16 cellular contexts compared by ENCODE assay signal in genomic region chr17:5042152-5043022, GRCh38. TPM values are rescaled to one million over a fixed set of nuclear protein-coding genes. Genes with fewer than 3 reads are reported as not detected.
A peak's percentile ranks its signal among the peaks of the same experiment; 100 is the strongest.
DNase-seq lines count a peak whose midpoint lies in the region; ATAC-seq and TF ChIP-seq lines count a peak whose summit lies in the region.
"Had no signal": no experiment of that assay in that cellular context is flagged by ENCODE, and none has a peak within 500 bp of the region (broad histone marks: within the 10 kb centered on the region; RNA-seq: fewer than 3 reads in every experiment).

No MANE protein-coding gene starts in this region.

- CTCF ChIA-PET in CD4-positive, alpha-beta T cell (lab: Charles Lee) = no interaction called here

- peaks cover 54% of the 10 kb centered on the region for H3K4me1 Mint-ChIP-seq in CD4-positive, alpha-beta T cell (ENCODE audit: low read depth)
- H3K4me1 Mint-ChIP-seq in activated T-helper 1 cell treated with anti-CD3 and anti-CD28 coated beads, Interleukin-12 subunit alpha, Interleukin-12 subunit beta, Interleukin-2, Interleukin-4 antibody, amounts not matched to agents 30 ng/mL and 10 ng/mL and 1 ng/mL, durations not matched to agents 14 hours and 24 hours and 36 hours (ENCODE audit: low read depth) = peaks cover 38% of the 10 kb centered on the region

- peak in 6 of 10 experiments; percentile 17 to 49 (median 32) for DNase-seq in CD4-positive, alpha-beta T cell
- DNase-seq in OCI-M1 (lab: John Stamatoyannopoulos, UW) = peak; percentile 73
- peak; percentile 28 for DNase-seq in activated T-helper 1 cell treated with anti-CD3 and anti-CD28 coated beads, Interleukin-12 subunit alpha, Interleukin-12 subunit beta, Interleukin-2, Interleukin-4 antibody, amounts not matched to agents 30 ng/mL and 10 ng/mL and 1 ng/mL, durations not matched to agents 14 hours and 24 hours and 36 hours (ENCODE audit: low spot score)
- DNase-seq in left colon = no peak
- no peak for DNase-seq in MG63
- no peak for DNase-seq in HK-2 (ENCODE audit: unreplicated experiment)
- no peak for DNase-seq in prostate gland (ENCODE audit: low spot score)
- DNase-seq: brain microvascular endothelial cell, DMS79 treated with DMSO at 0.1 percent for 48 hours, erythroblast, GOT3, lower lobe of right lung, NCI-H1436 treated with DMSO at 0.1 percent for 48 hours, nucleus accumbens, SW 1271 had no signal

- H3K27me3 ChIP-seq in CD4-positive, alpha-beta T cell (ENCODE audit: control insufficient read depth, insufficient read depth, low read length) = no peaks in the 10 kb centered on the region
- H3K27me3 ChIP-seq in MG63 = no peaks in the 10 kb centered on the region
- no peaks in the 10 kb centered on the region for H3K27me3 ChIP-seq in prostate gland (replicated peaks; ENCODE audit: insufficient read depth)
- H3K27me3 ChIP-seq: brain microvascular endothelial cell had no signal

- WGBS in prostate gland = 83% methylated on average over 15 of the region's 15 CpGs

- no peaks in the 10 kb centered on the region for H3K4me1 ChIP-seq in prostate gland (replicated peaks)
- H3K4me1 ChIP-seq: lower lobe of right lung had no signal

- no peaks in the 10 kb centered on the region for H3K9me3 Mint-ChIP-seq in CD4-positive, alpha-beta T cell
- no peaks in the 10 kb centered on the region for H3K9me3 Mint-ChIP-seq in activated T-helper 1 cell treated with anti-CD3 and anti-CD28 coated beads, Interleukin-12 subunit alpha, Interleukin-12 subunit beta, Interleukin-2, Interleukin-4 antibody, amounts not matched to agents 30 ng/mL and 10 ng/mL and 1 ng/mL, durations not matched to agents 14 hours and 24 hours and 36 hours

- POLR2A ChIA-PET in CD4-positive, alpha-beta T cell (lab: Charles Lee) = interaction anchor here (0.7 to 1.5 kb wide), 10 partner anchors 10 to 102 kb away, joined by 3 to 6 read pairs (median 4); partner anchors contain the start of genes INCA1, KIF1C, PFN1 and RNF167

- H3K4me3 Mint-ChIP-seq in CD4-positive, alpha-beta T cell = peak overlapping the region; percentile 84
- peak overlapping the region; percentile 83 for H3K4me3 Mint-ChIP-seq in activated T-helper 1 cell treated with anti-CD3 and anti-CD28 coated beads, Interleukin-12 subunit alpha, Interleukin-12 subunit beta, Interleukin-2, Interleukin-4 antibody, amounts not matched to agents 30 ng/mL and 10 ng/mL and 1 ng/mL, durations not matched to agents 14 hours and 24 hours and 36 hours

- TF ChIP-seq CTCF in CD4-positive, alpha-beta T cell (IDR thresholded peaks at IDR 0.05) = no peak
- TF ChIP-seq CTCF in prostate gland (IDR thresholded peaks at IDR 0.05) = no peak

- no peak for TF ChIP-seq POLR2A in prostate gland (IDR thresholded peaks at IDR 0.05)

- H3K27ac Mint-ChIP-seq in CD4-positive, alpha-beta T cell = peak overlapping the region; percentile 89
- peak overlapping the region; percentile 92 for H3K27ac Mint-ChIP-seq in activated T-helper 1 cell treated with anti-CD3 and anti-CD28 coated beads, Interleukin-12 subunit alpha, Interleukin-12 subunit beta, Interleukin-2, Interleukin-4 antibody, amounts not matched to agents 30 ng/mL and 10 ng/mL and 1 ng/mL, durations not matched to agents 14 hours and 24 hours and 36 hours

- H3K27me3 Mint-ChIP-seq in CD4-positive, alpha-beta T cell = no peaks in the 10 kb centered on the region
- no peaks in the 10 kb centered on the region for H3K27me3 Mint-ChIP-seq in activated T-helper 1 cell treated with anti-CD3 and anti-CD28 coated beads, Interleukin-12 subunit alpha, Interleukin-12 subunit beta, Interleukin-2, Interleukin-4 antibody, amounts not matched to agents 30 ng/mL and 10 ng/mL and 1 ng/mL, durations not matched to agents 14 hours and 24 hours and 36 hours (ENCODE audit: insufficient read depth)

- no peaks in the 10 kb centered on the region for H3K36me3 ChIP-seq in MG63
- H3K36me3 ChIP-seq in prostate gland = no peaks in the 10 kb centered on the region
- H3K36me3 ChIP-seq: brain microvascular endothelial cell, lower lobe of right lung had no signal

- ATAC-seq in CD4-positive, alpha-beta T cell (ENCODE audit: poor library complexity) = peak; percentile 74
- ATAC-seq in left colon = peak; percentile 82
- no peak for ATAC-seq in HG02798 (IDR thresholded peaks at IDR 0.05; ENCODE audit: poor library complexity, unreplicated experiment)
- ATAC-seq: lower lobe of right lung had no signal

- no peaks in the 10 kb centered on the region for H3K9me3 ChIP-seq in CD4-positive, alpha-beta T cell (ENCODE audit: control insufficient read depth, low read length)
- H3K9me3 ChIP-seq in MG63 (no peaks in the 10 kb centered on the region), prostate gland (no peaks in the 10 kb centered on the region)
- H3K9me3 ChIP-seq: lower lobe of right lung had no signal

- H3K4me3 ChIP-seq in MG63 = no peak overlapping the region
- no peak overlapping the region for H3K4me3 ChIP-seq in prostate gland
- H3K4me3 ChIP-seq: lower lobe of right lung had no signal

- intact Hi-C loops in CD4-positive, alpha-beta T cell (cut with DNase I, micrococcal nuclease) = no loop called here
- intact Hi-C loops in activated T-helper 1 cell treated with anti-CD3 and anti-CD28 coated beads, Interleukin-12 subunit alpha, Interleukin-12 subunit beta, Interleukin-2, Interleukin-4 antibody, amounts not matched to agents 30 ng/mL and 10 ng/mL and 1 ng/mL, durations not matched to agents 14 hours and 24 hours and 36 hours (cut with micrococcal nuclease) = loop anchor here (1.0 kb wide), 1 partner anchor 11 kb away; no protein-coding TSS in a partner anchor
- intact Hi-C loops in left colon (cut with DNase I, micrococcal nuclease) = no loop called here
- intact Hi-C loops in prostate gland (cut with DNase I) = no loop called here

- peaks cover 4% of the 10 kb centered on the region for H3K36me3 Mint-ChIP-seq in CD4-positive, alpha-beta T cell (ENCODE audit: low read depth)
- peaks cover 20% of the 10 kb centered on the region for H3K36me3 Mint-ChIP-seq in activated T-helper 1 cell treated with anti-CD3 and anti-CD28 coated beads, Interleukin-12 subunit alpha, Interleukin-12 subunit beta, Interleukin-2, Interleukin-4 antibody, amounts not matched to agents 30 ng/mL and 10 ng/mL and 1 ng/mL, durations not matched to agents 14 hours and 24 hours and 36 hours (ENCODE audit: low read depth)

- H3K27ac ChIP-seq in CD4-positive, alpha-beta T cell (ENCODE audit: low read depth, low read length) = peak overlapping the region; percentile 18
- H3K27ac ChIP-seq in prostate gland = no peak overlapping the region
- H3K27ac ChIP-seq: brain microvascular endothelial cell, lower lobe of right lung had no signal

RNA-seq across cellular contexts. Expression of gene SLC52A1, which starts 7.2 kb away (rescaled TPM):
- under 1 TPM in 1 of 2 experiments, not detected in 1; 0.17 TPM for total RNA-seq in CD4-positive, alpha-beta T cell
- 0.20 and 0.23 TPM in 2 replicates for total RNA-seq in activated T-helper 1 cell treated with anti-CD3 and anti-CD28 coated beads, Interleukin-12 subunit alpha, Interleukin-12 subunit beta, Interleukin-2, Interleukin-4 antibody, amounts not matched to agents 30 ng/mL and 10 ng/mL and 1 ng/mL, durations not matched to agents 14 hours and 24 hours and 36 hours
- total RNA-seq in left colon (1 to 10 TPM; 2.4 to 2.5 TPM), prostate gland (1 to 10 TPM; 1.6 to 1.7 TPM)
- not detected in 2 replicates for total RNA-seq in MG63 (2014; rRNA removed; shearing (Covaris generic); ENCODE audit: low replicate concordance)

RNA-seq across cellular contexts. Expression of gene ZFP3, which starts 35.9 kb away (rescaled TPM):
- total RNA-seq in CD4-positive, alpha-beta T cell = 1 to 10 TPM; 2.4 TPM
- 1.9 and 2.0 TPM in 2 replicates for total RNA-seq in activated T-helper 1 cell treated with anti-CD3 and anti-CD28 coated beads, Interleukin-12 subunit alpha, Interleukin-12 subunit beta, Interleukin-2, Interleukin-4 antibody, amounts not matched to agents 30 ng/mL and 10 ng/mL and 1 ng/mL, durations not matched to agents 14 hours and 24 hours and 36 hours
- total RNA-seq in left colon = 1 to 10 TPM; 8.0 to 8.6 TPM
- total RNA-seq in MG63 (2014; rRNA removed; shearing (Covaris generic); ENCODE audit: low replicate concordance) = 0.40 and 1.4 TPM in 2 replicates
- 1 to 10 TPM; 5.4 to 8.5 TPM for total RNA-seq in prostate gland

RNA-seq across cellular contexts. Expression of gene KIF1C, which starts 44.6 kb away (rescaled TPM):
- 10 to 100 TPM; 10.2 to 12.2 TPM for total RNA-seq in CD4-positive, alpha-beta T cell
- 68.4 and 71.3 TPM in 2 replicates for total RNA-seq in activated T-helper 1 cell treated with anti-CD3 and anti-CD28 coated beads, Interleukin-12 subunit alpha, Interleukin-12 subunit beta, Interleukin-2, Interleukin-4 antibody, amounts not matched to agents 30 ng/mL and 10 ng/mL and 1 ng/mL, durations not matched to agents 14 hours and 24 hours and 36 hours
- total RNA-seq in left colon = 100 to 1,000 TPM; 212 to 226 TPM
- 19.1 and 58.1 TPM in 2 replicates for total RNA-seq in MG63 (2014; rRNA removed; shearing (Covaris generic); ENCODE audit: low replicate concordance)
- 10 to 100 TPM; 59.5 to 88.9 TPM for total RNA-seq in prostate gland

RNA-seq across cellular contexts. Expression of gene INCA1, which starts 45.1 kb away (rescaled TPM):
- under 1 TPM in 1 of 2 experiments, not detected in 1; 0.19 TPM for total RNA-seq in CD4-positive, alpha-beta T cell
- total RNA-seq in activated T-helper 1 cell treated with anti-CD3 and anti-CD28 coated beads, Interleukin-12 subunit alpha, Interleukin-12 subunit beta, Interleukin-2, Interleukin-4 antibody, amounts not matched to agents 30 ng/mL and 10 ng/mL and 1 ng/mL, durations not matched to agents 14 hours and 24 hours and 36 hours = 0.34 and 0.37 TPM in 2 replicates
- total RNA-seq in left colon (1 to 10 TPM; 1.9 TPM), prostate gland (1 to 10 TPM; 2.5 to 8.4 TPM)
- not detected in 2 replicates for total RNA-seq in MG63 (2014; rRNA removed; shearing (Covaris generic); ENCODE audit: low replicate concordance)

RNA-seq across cellular contexts. Expression of gene CAMTA2, which starts 54.9 kb away (rescaled TPM):
- 10 to 100 TPM; 41.6 to 51.3 TPM for total RNA-seq in CD4-positive, alpha-beta T cell
- total RNA-seq in activated T-helper 1 cell treated with anti-CD3 and anti-CD28 coated beads, Interleukin-12 subunit alpha, Interleukin-12 subunit beta, Interleukin-2, Interleukin-4 antibody, amounts not matched to agents 30 ng/mL and 10 ng/mL and 1 ng/mL, durations not matched to agents 14 hours and 24 hours and 36 hours = 98.5 and 103 TPM in 2 replicates
- total RNA-seq in left colon = 10 to 100 TPM; 49.1 to 52.2 TPM
- total RNA-seq in MG63 (2014; rRNA removed; shearing (Covaris generic); ENCODE audit: low replicate concordance) = 1.9 and 5.6 TPM in 2 replicates
- total RNA-seq in prostate gland = 10 to 100 TPM; 13.6 to 40.2 TPM

Comparison
In these comparisons a context has a peak if more than half of its experiments do, and no peak if none do; other contexts are left out.
1. DNase-seq: peak in CD4-positive, alpha-beta T cell (6 of 10), OCI-M1 (single experiment) and activated T-helper 1 cell treated with anti-CD3 and anti-CD28 coated beads, Interleukin-12 subunit alpha, Interleukin-12 subunit beta, Interleukin-2, Interleukin-4 antibody, amounts not matched to agents 30 ng/mL and 10 ng/mL and 1 ng/mL, durations not matched to agents 14 hours and 24 hours and 36 hours (single experiment); none in left colon (0 of 2), MG63 (single experiment), HK-2 (single experiment) and prostate gland (single experiment).